In genomic region chr4:169658196-169658595, GRCh38 we compare ENCODE assay signal across 17 cellular contexts. TPM values are rescaled to one million over a fixed set of nuclear protein-coding genes. Genes with fewer than 3 reads are reported as not detected.
DNase-seq lines count a peak whose midpoint lies in the region; ATAC-seq and TF ChIP-seq lines count a peak whose summit lies in the region.
"Had no signal": no experiment of that assay in that cellular context is flagged by ENCODE, and none has a peak within 500 bp of the region (broad histone marks: within the 10 kb centered on the region; RNA-seq: fewer than 3 reads in every experiment).

No MANE protein-coding gene starts in this region.

- H3K36me3 ChIP-seq in RWPE2 (ENCODE audit: low read depth) (no peaks in the 10 kb centered on the region), transverse colon (no peaks in the 10 kb centered on the region)
- H3K36me3 ChIP-seq: suprapubic skin had no signal

- in situ Hi-C loops in transverse colon (cut with MboI; ENCODE audit: low pct_ligation_motif_present in 1 of 4, low pct_unique_long_range_greater_than_20kb in 1 of 4, low sequenced_read_pairs in 3 of 4) = no loop called here

- peak; percentile 28 for DNase-seq in NCI-H510A treated with DMSO at 0.1 percent for 48 hours (lab: John Stamatoyannopoulos, UW)
- no peak for DNase-seq in NCI-H510A (lab: John Stamatoyannopoulos, UW)
- no peak for DNase-seq in RWPE2 (ENCODE audit: low spot score)
- peak in 1 of 2 donors; percentile 19 for DNase-seq in foreskin keratinocyte
- DNase-seq in transverse colon = no peak
- DNase-seq in RPMI8226 = no peak
- no peak for DNase-seq in SW480 (ENCODE audit: low spot score)
- DNase-seq: activated CD4-positive, alpha-beta T cell treated with anti-CD3 and anti-CD28 coated beads, Interleukin-2, amount 10 ng/mL, durations not matched to agents 7 days and 5 days; activated naive CD4-positive, alpha-beta T cell treated with anti-CD3 and anti-CD28 coated beads, Interleukin-2, amount 50 U/mL, for 16 hours; CD4-positive, alpha-beta T cell; effector memory CD4-positive, alpha-beta T cell; MM.1S; NCI-H2029 treated with DMSO at 0.1 percent for 48 hours; retina had no signal

- intact Hi-C loops in transverse colon (cut with DNase I; ENCODE audit: low total_unique reads) = no loop called here

- H3K27me3 ChIP-seq in RWPE2 (ENCODE audit: insufficient read depth, poor library complexity, severe bottlenecking) (no peaks in the 10 kb centered on the region), foreskin keratinocyte (no peaks in the 10 kb centered on the region), transverse colon (no peaks in the 10 kb centered on the region)
- H3K27me3 ChIP-seq: suprapubic skin had no signal

- TF ChIP-seq CTCF in RWPE2 (IDR thresholded peaks at IDR 0.05; ENCODE audit: poor library complexity, severe bottlenecking) = no peak
- TF ChIP-seq CTCF in foreskin keratinocyte (conservative IDR thresholded peaks at IDR 0.05) = no peak
- no peak for TF ChIP-seq CTCF in transverse colon (IDR thresholded peaks at IDR 0.05)

- H3K4me3 ChIP-seq in RWPE2 (ENCODE audit: severe bottlenecking) (no peak overlapping the region), transverse colon (peak overlapping the region in 1 of 4 donors; percentile 14)
- H3K4me3 ChIP-seq: suprapubic skin had no signal

- H3K27ac ChIP-seq in RWPE2 (ENCODE audit: poor library complexity, severe bottlenecking) (peak overlapping the region; percentile 83), foreskin keratinocyte (peak overlapping the region; percentile 69), transverse colon (peak overlapping the region; percentile 84 to 93 (median 88))

- TF ChIP-seq EP300 in transverse colon (IDR thresholded peaks at IDR 0.05; ENCODE audit: low read depth) = no peak

- WGBS in transverse colon (ENCODE audit: low coverage in 1 of 2), 2 donors = 28 to 40% methylated on average over 2 of the region's 2 CpGs

- no peak for ATAC-seq in RWPE2 (ENCODE audit: low read depth)
- no peak for ATAC-seq in foreskin keratinocyte
- no peak for ATAC-seq in GM18505 (IDR thresholded peaks at IDR 0.05; ENCODE audit: unreplicated experiment)
- ATAC-seq: Right ventricle myocardium inferior had no signal

- H3K4me1 ChIP-seq in RWPE2 (ENCODE audit: insufficient read depth, poor library complexity, severe bottlenecking) = peaks cover 38% of the 10 kb centered on the region
- H3K4me1 ChIP-seq in foreskin keratinocyte = peaks cover 17% of the 10 kb centered on the region
- H3K4me1 ChIP-seq in transverse colon = peaks cover 3 to 61% (median 43%) of the 10 kb centered on the region in 4 donors

- peaks cover 3% of the 10 kb centered on the region for H3K9me3 ChIP-seq in RWPE2 (ENCODE audit: severe bottlenecking)
- no peaks in the 10 kb centered on the region for H3K9me3 ChIP-seq in transverse colon
- H3K9me3 ChIP-seq: suprapubic skin had no signal

- no peak for TF ChIP-seq POLR2A in transverse colon (IDR thresholded peaks at IDR 0.05)
- TF ChIP-seq POLR2A in GM18505 (IDR thresholded peaks at IDR 0.05; ENCODE audit: borderline replicate concordance, extremely low read depth, insufficient read depth, insufficient read length) = no peak

RNA-seq across cellular contexts. Expression of gene CLCN3, which starts 37.8 kb away (rescaled TPM):
- total RNA-seq in foreskin keratinocyte (21.3 and 24.5 TPM in 2 replicates), transverse colon (10 to 100 TPM; 46.8 to 91.1 (median 69.3) TPM)
- 4.8 and 5.4 TPM in 2 replicates for polyA plus RNA-seq in foreskin keratinocyte

RNA-seq across cellular contexts. Expression of gene NEK1, which starts 45.8 kb away (rescaled TPM):
- total RNA-seq in foreskin keratinocyte (10.3 and 11.1 TPM in 2 replicates), transverse colon (10 to 100 TPM in 2 of 4 donors, 1 to 10 TPM in 2; 7.6 to 14.9 (median 10.2) TPM)
- 3.4 and 3.7 TPM in 2 replicates for polyA plus RNA-seq in foreskin keratinocyte
